ENCODE assay signal across 28 cellular contexts in the genomic region with DNA sequence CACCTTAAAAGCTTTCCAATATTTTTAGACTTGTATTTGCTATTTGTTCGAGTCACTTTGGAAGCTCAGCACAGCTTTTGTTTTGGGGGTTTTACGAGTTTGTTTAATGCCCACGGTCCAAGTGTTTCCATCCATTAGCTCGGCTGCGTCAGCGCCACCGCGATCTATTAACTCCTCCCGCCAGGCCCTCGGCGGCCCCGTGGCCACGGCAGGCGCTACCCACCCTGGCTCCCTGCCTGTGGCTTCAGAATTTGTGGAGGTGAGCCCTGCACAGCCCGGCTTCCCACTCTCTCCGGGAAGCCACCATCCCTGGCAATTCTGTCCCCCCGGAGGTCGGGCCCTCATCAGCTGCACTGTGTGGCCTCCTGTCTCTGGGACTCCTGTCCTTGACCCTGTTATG.
"Had no signal": no experiment of that assay in that cellular context is flagged by ENCODE, and none has a peak within 500 bp of the region (broad histone marks: within the 10 kb centered on the region; RNA-seq: fewer than 3 reads in every experiment).

No MANE protein-coding gene starts in this region.

- ATAC-seq: foreskin keratinocyte; gastroesophageal sphincter; heart left ventricle; left cardiac atrium; natural killer cell; sciatic nerve; stimulated activated effector memory CD8-positive, alpha-beta T cell treated with anti-CD3 and anti-CD28 coated beads, Interleukin-12 subunit alpha, Interleukin-12 subunit beta, amount 100 ng/mL, for 72 hours had no signal

- H3K36me3 ChIP-seq: esophagus muscularis mucosa, gastroesophageal sphincter, heart left ventricle, left ventricle myocardium inferior, neutrophil, right atrium auricular region, stomach, thyroid gland, vagina had no signal

- H3K9me3 Mint-ChIP-seq: memory B cell; natural killer cell; stimulated activated effector memory CD8-positive, alpha-beta T cell treated with anti-CD3 and anti-CD28 coated beads, Interleukin-12 subunit alpha, Interleukin-12 subunit beta, amount 100 ng/mL, for 72 hours had no signal

- H3K4me1 ChIP-seq: esophagus muscularis mucosa, foreskin keratinocyte, gastroesophageal sphincter, heart left ventricle, left ventricle myocardium inferior, parathyroid adenoma, right atrium auricular region, stomach, thyroid gland, vagina had no signal

- H3K36me3 Mint-ChIP-seq: memory B cell; natural killer cell; stimulated activated effector memory CD8-positive, alpha-beta T cell treated with anti-CD3 and anti-CD28 coated beads, Interleukin-12 subunit alpha, Interleukin-12 subunit beta, amount 100 ng/mL, for 72 hours had no signal

- DNase-seq: dermis blood vessel endothelial cell; effector memory CD4-positive, alpha-beta T cell; foreskin keratinocyte; left cardiac atrium; natural killer cell; stimulated activated CD4-positive, alpha-beta T cell treated with anti-CD3 and anti-CD28 coated beads, Interleukin-2, amount 100 ng/mL, for 24 hours; stimulated activated CD4-positive, alpha-beta T cell treated with anti-CD3 and anti-CD28 coated beads, Interleukin-4, amount 100 ng/mL, for 24 hours; stimulated activated naive CD4-positive, alpha-beta T cell treated with Interleukin-2 at 50 U/mL for 16 hours; stomach; thyroid gland; trophoblast cell had no signal

- H3K4me1 Mint-ChIP-seq: memory B cell; natural killer cell; stimulated activated effector memory CD8-positive, alpha-beta T cell treated with anti-CD3 and anti-CD28 coated beads, Interleukin-12 subunit alpha, Interleukin-12 subunit beta, amount 100 ng/mL, for 72 hours had no signal

- H3K27ac Mint-ChIP-seq: memory B cell; natural killer cell; progenitor cell of endocrine pancreas; stimulated activated effector memory CD8-positive, alpha-beta T cell treated with anti-CD3 and anti-CD28 coated beads, Interleukin-12 subunit alpha, Interleukin-12 subunit beta, amount 100 ng/mL, for 72 hours had no signal

- H3K4me3 Mint-ChIP-seq: memory B cell; natural killer cell; stimulated activated effector memory CD8-positive, alpha-beta T cell treated with anti-CD3 and anti-CD28 coated beads, Interleukin-12 subunit alpha, Interleukin-12 subunit beta, amount 100 ng/mL, for 72 hours had no signal

- H3K9ac ChIP-seq: parathyroid adenoma had no signal

- H3K27ac ChIP-seq: coronary artery, esophagus muscularis mucosa, foreskin keratinocyte, gastroesophageal sphincter, heart left ventricle, hepatocyte, left ventricle myocardium inferior, neutrophil, parathyroid adenoma, right atrium auricular region, stomach, thyroid gland, vagina had no signal

- FAIRE-seq: endothelial cell of umbilical vein had no signal

- H3K9me3 ChIP-seq: gastroesophageal sphincter, neutrophil, right atrium auricular region, stomach, thyroid gland, vagina had no signal

- H3K4me3 ChIP-seq: coronary artery, esophagus muscularis mucosa, gastroesophageal sphincter, heart left ventricle, hepatocyte, left ventricle myocardium inferior, lung, right atrium auricular region, smooth muscle cell, stomach, thyroid gland, vagina had no signal
